Comparison of ENCODE assay signal across 8 cellular contexts in genomic region chr13:42110410-42111155, GRCh38.
DNase-seq lines count a peak whose midpoint lies in the region; ATAC-seq, FAIRE-seq and TF ChIP-seq lines count a peak whose summit lies in the region.

No MANE protein-coding gene starts in this region.

- no peak overlapping the region for H3K9ac ChIP-seq in kidney (ENCODE audit: low read length in 2 of 2)

- no peak overlapping the region for H3K27ac ChIP-seq in kidney (ENCODE audit: low read depth in 2 of 2, low read length in 2 of 2)

- in situ Hi-C loops in KBM-7 (cut with MboI; ENCODE audit: low pct_unique_long_range_greater_than_20kb, low sequenced_read_pairs): loop anchor here (25.0 kb wide), 1 partner anchor 448 kb away; no protein-coding TSS in a partner anchor

- H3K4me3 ChIP-seq in kidney (ENCODE audit: low read length in 2 of 2): no peak overlapping the region

- CTCF ChIA-PET in activated CD8-positive, alpha-beta memory T cell treated with anti-CD3 and anti-CD28 coated beads, Interleukin-2, amount 10 ng/mL, durations not matched to agents 7 days and 5 days (lab: Charles Lee): interaction anchor here (0.6 to 7.4 kb wide), 6 partner anchors 9 to 652 kb away, joined by 3 to 56 read pairs (median 3); no protein-coding TSS in a partner anchor

- no peaks in the 10 kb centered on the region for H3K9me3 ChIP-seq in kidney (ENCODE audit: control insufficient read depth in 1 of 2, low read length in 2 of 2)

- peak; percentile 58 for FAIRE-seq in kidney (lab: Jason Lieb, UNC)

- peaks cover 5% of the 10 kb centered on the region for H3K4me1 Mint-ChIP-seq in activated CD8-positive, alpha-beta memory T cell treated with anti-CD3 and anti-CD28 coated beads, Interleukin-2, amount 10 ng/mL, durations not matched to agents 7 days and 5 days

- H3K9me3 Mint-ChIP-seq in activated CD8-positive, alpha-beta memory T cell treated with anti-CD3 and anti-CD28 coated beads, Interleukin-2, amount 10 ng/mL, durations not matched to agents 7 days and 5 days (ENCODE audit: low read depth): no peaks in the 10 kb centered on the region

- H3K4me1 ChIP-seq in kidney (ENCODE audit: control insufficient read depth in 1 of 2, insufficient read depth in 1 of 2, low read depth in 1 of 2, low read length in 2 of 2): peaks cover under 1 to 5% of the 10 kb centered on the region in 2 donors

- DNase-seq in activated CD8-positive, alpha-beta memory T cell treated with anti-CD3 and anti-CD28 coated beads, Interleukin-2, amount 10 ng/mL, durations not matched to agents 7 days and 5 days: no peak
- DNase-seq in activated CD8-positive, alpha-beta memory T cell treated with anti-CD3 and anti-CD28 coated beads, Interleukin-2, amount 50 U/mL, for 48 hours: no peak
- peak; percentile 90 for DNase-seq in KBM-7
- peak; percentile 85 for DNase-seq in OCI-M1 (lab: John Stamatoyannopoulos, UW)
- DNase-seq in brain pericyte (ENCODE audit: low read depth, low spot score): peak; percentile 58
- DNase-seq in kidney: no peak
- peak in 2 of 3 donors; percentile 5 to 37 for DNase-seq in stimulated activated CD4-positive, alpha-beta T cell treated with anti-CD3 and anti-CD28 coated beads, TNF-alpha, amount 100 ng/mL, for 48 hours (ENCODE audit: low read depth in 3 of 3)

- no peaks in the 10 kb centered on the region for H3K36me3 ChIP-seq in kidney (ENCODE audit: control insufficient read depth in 1 of 2, insufficient read depth in 2 of 2, low read length in 2 of 2)

- no peaks in the 10 kb centered on the region for H3K36me3 Mint-ChIP-seq in activated CD8-positive, alpha-beta memory T cell treated with anti-CD3 and anti-CD28 coated beads, Interleukin-2, amount 10 ng/mL, durations not matched to agents 7 days and 5 days

- no peak overlapping the region for H3K27ac Mint-ChIP-seq in activated CD8-positive, alpha-beta memory T cell treated with anti-CD3 and anti-CD28 coated beads, Interleukin-2, amount 10 ng/mL, durations not matched to agents 7 days and 5 days

- TF ChIP-seq CTCF in kidney (IDR thresholded peaks at IDR 0.05; ENCODE audit: borderline replicate concordance, extremely low read depth, insufficient read depth): peak; percentile 77

- peak; percentile 39 for ATAC-seq in activated CD8-positive, alpha-beta memory T cell treated with anti-CD3 and anti-CD28 coated beads, Interleukin-2, amount 10 ng/mL, durations not matched to agents 7 days and 5 days
- no peak for ATAC-seq in GM18502 (IDR thresholded peaks at IDR 0.05; ENCODE audit: poor library complexity, unreplicated experiment)

- H3K27me3 Mint-ChIP-seq in activated CD8-positive, alpha-beta memory T cell treated with anti-CD3 and anti-CD28 coated beads, Interleukin-2, amount 10 ng/mL, durations not matched to agents 7 days and 5 days: no peaks in the 10 kb centered on the region

- intact Hi-C loops in kidney (cut with DNase I): loop anchor here (10.0 kb wide), 1 partner anchor 446 kb away; no protein-coding TSS in a partner anchor

- H3K4me3 Mint-ChIP-seq in activated CD8-positive, alpha-beta memory T cell treated with anti-CD3 and anti-CD28 coated beads, Interleukin-2, amount 10 ng/mL, durations not matched to agents 7 days and 5 days: no peak overlapping the region

Comparison
In these comparisons a context has a peak if more than half of its experiments do, and no peak if none do; other contexts are left out.
1. DNase-seq: peak in KBM-7 (single experiment), OCI-M1 (single experiment), brain pericyte (single experiment) and stimulated activated CD4-positive, alpha-beta T cell treated with anti-CD3 and anti-CD28 coated beads, TNF-alpha, amount 100 ng/mL, for 48 hours (2 of 3); none in activated CD8-positive, alpha-beta memory T cell treated with anti-CD3 and anti-CD28 coated beads, Interleukin-2, amount 10 ng/mL, durations not matched to agents 7 days and 5 days (single experiment), activated CD8-positive, alpha-beta memory T cell treated with anti-CD3 and anti-CD28 coated beads, Interleukin-2, amount 50 U/mL, for 48 hours (single experiment) and kidney (single experiment).